Comparison of ENCODE assay signal across 22 cellular contexts in the genomic region with DNA sequence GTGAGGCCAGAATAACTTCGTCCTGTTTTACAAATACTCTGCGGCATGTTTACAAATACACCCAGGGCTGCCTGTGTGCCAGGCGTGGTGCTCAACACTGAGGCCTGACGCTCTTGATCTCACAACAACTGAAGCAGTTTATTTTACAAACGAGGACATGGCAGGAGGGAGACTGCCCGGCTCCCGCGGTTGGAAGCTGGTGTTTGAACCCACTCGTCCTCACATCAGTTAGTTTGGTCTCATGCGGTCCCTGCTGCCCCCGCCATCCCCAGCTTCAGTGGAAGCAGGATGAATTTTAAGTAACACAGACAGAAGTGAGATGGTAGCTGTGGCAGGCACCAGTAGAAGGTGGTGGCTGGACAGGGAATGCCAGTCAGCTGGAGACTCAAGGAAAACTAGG. TPM values are rescaled to one million over a fixed set of nuclear protein-coding genes. Genes with fewer than 3 reads are reported as not detected.
DNase-seq lines count a peak whose midpoint lies in the region; ATAC-seq lines count a peak whose summit lies in the region.
"Had no signal": no experiment of that assay in that cellular context is flagged by ENCODE, and none has a peak within 500 bp of the region (broad histone marks: within the 10 kb centered on the region; RNA-seq: fewer than 3 reads in every experiment).

No MANE protein-coding gene starts in this region.

- H3K4me3 Mint-ChIP-seq in stimulated activated memory B cell treated with anti-CD40 and anti-IgM and Interleukin-4, amounts not matched to agents 10 μg/mL and 1 μg/mL and 100 μg/mL, for 72 hours: no peak overlapping the region
- H3K4me3 Mint-ChIP-seq: activated CD8-positive, alpha-beta T cell treated with anti-CD3 and anti-CD28 coated beads for 36 hours; activated T-cell treated with anti-CD3 and anti-CD28 coated beads, Interleukin-2, amount 50 U/mL, for 24 hours had no signal

- H3K4me3 ChIP-seq in BLaER1 treated with 17β-estradiol and CSF1 and Interleukin-3, amounts not matched to agents 10 nM and 100 nM: no peak overlapping the region
- no peak overlapping the region for H3K4me3 ChIP-seq in effector memory CD4-positive, alpha-beta T cell (ENCODE audit: insufficient read depth, low read depth, low read length, poor library complexity, severe bottlenecking)
- H3K4me3 ChIP-seq: A549, cardiac muscle cell, tibial artery had no signal

- H3K9me3 ChIP-seq in BLaER1 treated with 17β-estradiol and CSF1 and Interleukin-3, amounts not matched to agents 10 nM and 100 nM (replicated peaks in 1 of 11): no peaks in the 10 kb centered on the region
- no peaks in the 10 kb centered on the region for H3K9me3 ChIP-seq in effector memory CD4-positive, alpha-beta T cell (ENCODE audit: control insufficient read depth, low read length)
- H3K9me3 ChIP-seq: A549, tibial artery had no signal

- peak overlapping the region; percentile 9 for H3K27ac Mint-ChIP-seq in stimulated activated memory B cell treated with anti-CD40 and anti-IgM and Interleukin-4, amounts not matched to agents 10 μg/mL and 1 μg/mL and 100 μg/mL, for 72 hours
- H3K27ac Mint-ChIP-seq: activated CD8-positive, alpha-beta T cell treated with anti-CD3 and anti-CD28 coated beads for 36 hours; activated T-cell treated with anti-CD3 and anti-CD28 coated beads, Interleukin-2, amount 50 U/mL, for 24 hours; progenitor cell of endocrine pancreas had no signal

- peak overlapping the region in 10 of 11 experiments; percentile 66 to 79 (median 76); a peak in 18 of 22 replicates for H3K27ac ChIP-seq in BLaER1 treated with 17β-estradiol and CSF1 and Interleukin-3, amounts not matched to agents 10 nM and 100 nM
- peak overlapping the region; percentile 98 for H3K27ac ChIP-seq in caudate nucleus (ENCODE audit: low read depth, low read length)
- peak overlapping the region; percentile 98 for H3K27ac ChIP-seq in layer of hippocampus (ENCODE audit: low read depth, low read length)
- no peak overlapping the region for H3K27ac ChIP-seq in effector memory CD4-positive, alpha-beta T cell (ENCODE audit: insufficient read depth, low read length, poor library complexity, severe bottlenecking)
- H3K27ac ChIP-seq: A549, cardiac muscle cell, KMS-11, tibial artery had no signal

- peaks cover 71% of the 10 kb centered on the region for H3K4me1 Mint-ChIP-seq in stimulated activated memory B cell treated with anti-CD40 and anti-IgM and Interleukin-4, amounts not matched to agents 10 μg/mL and 1 μg/mL and 100 μg/mL, for 72 hours

- H3K36me3 Mint-ChIP-seq in stimulated activated memory B cell treated with anti-CD40 and anti-IgM and Interleukin-4, amounts not matched to agents 10 μg/mL and 1 μg/mL and 100 μg/mL, for 72 hours: peaks cover 5% of the 10 kb centered on the region

- peak overlapping the region in 9 of 11 experiments; percentile 60 to 91 (median 83); a peak in 14 of 22 replicates for H3K4me2 ChIP-seq in BLaER1 treated with 17β-estradiol and CSF1 and Interleukin-3, amounts not matched to agents 10 nM and 100 nM
- H3K4me2 ChIP-seq: A549, KMS-11 had no signal

- H3K9ac ChIP-seq in BLaER1 treated with 17β-estradiol and CSF1 and Interleukin-3, amounts not matched to agents 10 nM and 100 nM: peak overlapping the region in 7 of 11 experiments; percentile 13 to 70 (median 37); a peak in 5 of 22 replicates
- H3K9ac ChIP-seq: KMS-11 had no signal

- no peaks in the 10 kb centered on the region for H3K9me3 Mint-ChIP-seq in stimulated activated memory B cell treated with anti-CD40 and anti-IgM and Interleukin-4, amounts not matched to agents 10 μg/mL and 1 μg/mL and 100 μg/mL, for 72 hours
- H3K9me3 Mint-ChIP-seq: activated CD8-positive, alpha-beta T cell treated with anti-CD3 and anti-CD28 coated beads for 36 hours; activated T-cell treated with anti-CD3 and anti-CD28 coated beads, Interleukin-2, amount 50 U/mL, for 24 hours had no signal

- H3K27me3 Mint-ChIP-seq in stimulated activated memory B cell treated with anti-CD40 and anti-IgM and Interleukin-4, amounts not matched to agents 10 μg/mL and 1 μg/mL and 100 μg/mL, for 72 hours: no peaks in the 10 kb centered on the region
- H3K27me3 Mint-ChIP-seq: activated CD8-positive, alpha-beta T cell treated with anti-CD3 and anti-CD28 coated beads for 36 hours; activated T-cell treated with anti-CD3 and anti-CD28 coated beads, Interleukin-2, amount 50 U/mL, for 24 hours; progenitor cell of endocrine pancreas had no signal

- peaks cover 52 to 93% (median 77%) of the 10 kb centered on the region in 11 experiments; a peak in 17 of 22 replicates for H4K20me1 ChIP-seq in BLaER1 treated with 17β-estradiol and CSF1 and Interleukin-3, amounts not matched to agents 10 nM and 100 nM

- no peaks in the 10 kb centered on the region for H3K27me3 ChIP-seq in BLaER1 treated with 17β-estradiol and CSF1 and Interleukin-3, amounts not matched to agents 10 nM and 100 nM
- no peaks in the 10 kb centered on the region for H3K27me3 ChIP-seq in layer of hippocampus (ENCODE audit: control insufficient read depth, insufficient read depth, low read length)
- H3K27me3 ChIP-seq in effector memory CD4-positive, alpha-beta T cell (replicated peaks; ENCODE audit: control insufficient read depth, insufficient read depth, low read length, poor library complexity, severe bottlenecking): no peaks in the 10 kb centered on the region
- H3K27me3 ChIP-seq: cardiac muscle cell, tibial artery had no signal

- DNase-seq in caudate nucleus (lab: John Stamatoyannopoulos, UW): peak in 5 of 61 donors; percentile 32 to 62 (median 50)
- no peak for DNase-seq in effector memory CD4-positive, alpha-beta T cell
- no peak for DNase-seq in NCI-H146 treated with DMSO at 0.1 percent for 48 hours (lab: John Stamatoyannopoulos, UW; ENCODE audit: unreplicated experiment)
- DNase-seq: activated CD8-positive, alpha-beta T cell treated with anti-CD3 and anti-CD28 coated beads for 36 hours; activated naive CD4-positive, alpha-beta T cell treated with Interleukin-2 at 50 U/mL for 16 hours; activated T-cell treated with anti-CD3 and anti-CD28 coated beads, Interleukin-2, amount 50 U/mL, for 24 hours; Calu3; effector CD8-positive, alpha-beta T cell; left colon; NCI-H187; NCI-H748 treated with DMSO at 0.1 percent for 48 hours; tibial artery had no signal

- H3K4me1 ChIP-seq in BLaER1 treated with 17β-estradiol and CSF1 and Interleukin-3, amounts not matched to agents 10 nM and 100 nM: peaks cover 80 to 96% (median 84%) of the 10 kb centered on the region in 10 experiments
- no peaks in the 10 kb centered on the region for H3K4me1 ChIP-seq in effector memory CD4-positive, alpha-beta T cell (ENCODE audit: control insufficient read depth, insufficient read depth, low read length, poor library complexity, severe bottlenecking)

- peaks cover 0 to 20% (median 5%) of the 10 kb centered on the region in 11 experiments; a peak in 10 of 22 replicates for H3K36me3 ChIP-seq in BLaER1 treated with 17β-estradiol and CSF1 and Interleukin-3, amounts not matched to agents 10 nM and 100 nM
- H3K36me3 ChIP-seq in effector memory CD4-positive, alpha-beta T cell (ENCODE audit: control insufficient read depth, insufficient read depth, low read length): no peaks in the 10 kb centered on the region
- H3K36me3 ChIP-seq: cardiac muscle cell, tibial artery had no signal

- no peak for ATAC-seq in stimulated activated memory B cell treated with anti-CD40 and anti-IgM and Interleukin-4, amounts not matched to agents 10 μg/mL and 1 μg/mL and 100 μg/mL, for 72 hours
- ATAC-seq in GM18867 (IDR thresholded peaks at IDR 0.05; ENCODE audit: unreplicated experiment) (no peak), esophagus mucosa (no peak)
- ATAC-seq: activated CD4-positive, CD25-positive, alpha-beta regulatory T cell treated with anti-CD3 and anti-CD28 coated beads, Interleukin-2, amount 50 U/mL, for 24 hours; activated CD8-positive, alpha-beta T cell treated with anti-CD3 and anti-CD28 coated beads for 36 hours; left colon had no signal

RNA-seq across cellular contexts. Expression of a gene that starts 16.4 kb away (rescaled TPM):
- total RNA-seq in esophagus mucosa: 45.4 TPM
